Comparison of ENCODE assay signal across 7 cellular contexts in the genomic region with DNA sequence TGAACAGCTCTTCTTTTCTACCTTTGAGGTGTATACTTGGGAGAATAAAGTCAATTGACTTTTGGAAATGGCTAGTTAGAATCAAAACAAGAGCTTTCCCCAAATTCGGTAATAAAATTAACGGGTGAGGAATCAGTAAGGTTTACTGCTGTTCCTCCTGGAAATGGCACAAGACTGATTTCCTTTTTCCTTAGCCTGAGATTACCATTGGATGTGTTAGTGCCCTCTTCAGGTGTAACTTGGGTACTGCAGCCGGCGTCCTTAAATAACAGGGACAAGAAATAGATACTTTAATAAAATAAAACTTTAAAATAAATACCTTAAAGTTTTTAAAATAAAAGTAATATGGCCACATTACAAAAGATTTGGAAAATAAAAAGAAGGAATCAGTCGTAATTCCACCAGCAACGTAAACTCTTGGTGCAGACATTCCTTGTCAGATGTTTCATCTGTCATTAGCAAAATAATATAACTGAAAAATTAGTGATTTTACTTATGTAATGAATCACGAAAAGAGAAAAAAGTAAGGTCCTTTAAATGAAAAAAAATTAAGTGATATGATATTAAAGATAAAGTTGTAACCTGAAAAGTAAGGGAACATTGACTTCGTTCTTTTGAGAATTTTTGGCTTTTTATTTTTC.
DNase-seq lines count a peak whose midpoint lies in the region; ATAC-seq and TF ChIP-seq lines count a peak whose summit lies in the region.

No MANE protein-coding gene starts in this region.

- TF ChIP-seq CTCF in GM10266 (IDR thresholded peaks at IDR 0.05; ENCODE audit: control insufficient read depth, insufficient read depth, low read depth, missing control alignments), result peak; percentile 77

- ATAC-seq in GM21526 (IDR thresholded peaks at IDR 0.05; ENCODE audit: low FRiP score, unreplicated experiment), result no peak

- DNase-seq in GM10266 (ENCODE audit: extremely low spot score), result peak; percentile 35
- peak; percentile 19 for DNase-seq in NCI-H1436 treated with DMSO at 0.1 percent for 48 hours (lab: John Stamatoyannopoulos, UW)
- peak; percentile 64 for DNase-seq in T-helper 9 cell
- peak; percentile 87 for DNase-seq in astrocyte of the hippocampus (ENCODE audit: low read depth, low spot score)
- DNase-seq in iPS-NIHi7 (ENCODE audit: extremely low spot score), result peak; percentile 62
- peak; percentile 23 to 43 for DNase-seq in stimulated activated CD4-positive, alpha-beta T cell treated with anti-CD3 and anti-CD28 coated beads, Interleukin-15, amount 100 ng/mL, for 1 hour (ENCODE audit: low read depth in 1 of 2, low spot score in 1 of 2)

Comparison
In these comparisons a context has a peak if more than half of its experiments do, and no peak if none do; other contexts are left out.
1. DNase-seq: peak in every context shown above with its lines; median percentile 87 in astrocyte of the hippocampus; 64 in T-helper 9 cell; 62 in iPS-NIHi7; 35 in GM10266; 33 in stimulated activated CD4-positive, alpha-beta T cell treated with anti-CD3 and anti-CD28 coated beads, Interleukin-15, amount 100 ng/mL, for 1 hour; 19 in NCI-H1436 treated with DMSO at 0.1 percent for 48 hours.